23 cellular contexts compared by ENCODE assay signal in genomic region chr11:42410251-42410956, GRCh38.
DNase-seq lines count a peak whose midpoint lies in the region; ATAC-seq and TF ChIP-seq lines count a peak whose summit lies in the region.
"Had no signal": no experiment of that assay in that cellular context is flagged by ENCODE, and none has a peak within 500 bp of the region (broad histone marks: within the 10 kb centered on the region; RNA-seq: fewer than 3 reads in every experiment).

No MANE protein-coding gene starts in this region.

- no peak overlapping the region for H3K4me3 ChIP-seq in RWPE2 (ENCODE audit: severe bottlenecking)
- no peak overlapping the region for H3K4me3 ChIP-seq in ovary
- no peak overlapping the region for H3K4me3 ChIP-seq in lower leg skin (ENCODE audit: low read depth, poor library complexity, severe bottlenecking)
- H3K4me3 ChIP-seq: sigmoid colon had no signal

- ATAC-seq in RWPE2 (ENCODE audit: low read depth) (peak; percentile 38; the same call in 2 of the 3 replicates), HG03521 (IDR thresholded peaks at IDR 0.05; ENCODE audit: unreplicated experiment) (no peak)
- ATAC-seq in stimulated activated memory B cell treated with anti-CD40 and anti-IgM and Interleukin-4, amounts not matched to agents 10 μg/mL and 1 μg/mL and 100 μg/mL, for 72 hours = peak; percentile 78
- ATAC-seq: effector memory CD8-positive, alpha-beta T cell; stimulated activated naive CD8-positive, alpha-beta T cell treated with anti-CD3 and anti-CD28 coated beads, Interleukin-15, Interleukin-2, amounts not matched to agents 100 U/mL and 50 U/mL, for 24 hours had no signal

- H3K36me3 ChIP-seq in RWPE2 (ENCODE audit: low read depth) (no peaks in the 10 kb centered on the region), ovary (no peaks in the 10 kb centered on the region)
- H3K36me3 ChIP-seq: sigmoid colon had no signal

- no peak for TF ChIP-seq CTCF in RWPE2 (IDR thresholded peaks at IDR 0.05; ENCODE audit: poor library complexity, severe bottlenecking)
- no peak for TF ChIP-seq CTCF in ovary (IDR thresholded peaks at IDR 0.05)
- no peak for TF ChIP-seq CTCF in lower leg skin (IDR thresholded peaks at IDR 0.05)

- no peak for TF ChIP-seq EP300 in ovary (IDR thresholded peaks at IDR 0.05)

- no peaks in the 10 kb centered on the region for H3K4me1 Mint-ChIP-seq in stimulated activated memory B cell treated with anti-CD40 and anti-IgM and Interleukin-4, amounts not matched to agents 10 μg/mL and 1 μg/mL and 100 μg/mL, for 72 hours
- H3K4me1 Mint-ChIP-seq: activated CD4-positive, alpha-beta T cell treated with anti-CD3 and anti-CD28 coated beads, Interleukin-2, amount 10 ng/mL, durations not matched to agents 7 days and 5 days; activated naive CD8-positive, alpha-beta T cell treated with anti-CD3 and anti-CD28 coated beads, Interleukin-2, amount 10 ng/mL, durations not matched to agents 7 days and 5 days; CD4-positive, CD25-positive, alpha-beta regulatory T cell had no signal

- no peak overlapping the region for H3K27ac Mint-ChIP-seq in stimulated activated memory B cell treated with anti-CD40 and anti-IgM and Interleukin-4, amounts not matched to agents 10 μg/mL and 1 μg/mL and 100 μg/mL, for 72 hours
- H3K27ac Mint-ChIP-seq: activated CD4-positive, alpha-beta T cell treated with anti-CD3 and anti-CD28 coated beads, Interleukin-2, amount 10 ng/mL, durations not matched to agents 7 days and 5 days; activated naive CD8-positive, alpha-beta T cell treated with anti-CD3 and anti-CD28 coated beads, Interleukin-2, amount 10 ng/mL, durations not matched to agents 7 days and 5 days; CD4-positive, CD25-positive, alpha-beta regulatory T cell; effector memory CD8-positive, alpha-beta T cell; HFFc6; T-helper 2 cell treated with Interferon-gamma antibody and Interleukin-4, amounts not matched to agents 5 μg/mL and 100 μg/mL, for 36 hours had no signal

- H3K27ac ChIP-seq in RWPE2 (ENCODE audit: poor library complexity, severe bottlenecking) (no peak overlapping the region), ovary (no peak overlapping the region)
- H3K27ac ChIP-seq: 22Rv1, sigmoid colon had no signal

- DNase-seq in DMS53 (lab: John Stamatoyannopoulos, UW) (peak; percentile 12), DMS53 treated with DMSO at 0.1 percent for 48 hours (lab: John Stamatoyannopoulos, UW; ENCODE audit: unreplicated experiment) (no peak), KBM-7 (peak; percentile 21), RWPE2 (ENCODE audit: low spot score) (no peak), ovary (no peak), lower leg skin (ENCODE audit: low spot score in 2 of 2) (no peak)
- DNase-seq: activated CD4-positive, alpha-beta T cell treated with anti-CD3 and anti-CD28 coated beads, Interleukin-2, amount 10 ng/mL, durations not matched to agents 7 days and 5 days; activated naive CD8-positive, alpha-beta T cell treated with anti-CD3 and anti-CD28 coated beads, Interleukin-2, amount 10 ng/mL, durations not matched to agents 7 days and 5 days; activated T-cell treated with anti-CD3 and anti-CD28 coated beads, Interleukin-2, amount 50 U/mL, for 48 hours; CD4-positive, CD25-positive, alpha-beta regulatory T cell; central memory CD4-positive, alpha-beta T cell; effector memory CD8-positive, alpha-beta T cell; GDM1; HFFc6; NCI-H1436 treated with DMSO at 0.1 percent for 48 hours; NCI-H510A; sigmoid colon; stimulated activated CD4-positive, alpha-beta T cell treated with anti-CD3 and anti-CD28 coated beads, Interleukin-4, amount 100 ng/mL, for 4 hours; stimulated activated naive CD8-positive, alpha-beta T cell treated with anti-CD3 and anti-CD28 coated beads, Interleukin-15, Interleukin-2, amounts not matched to agents 100 U/mL and 50 U/mL, for 24 hours had no signal

- peaks cover 5% of the 10 kb centered on the region for H3K9me3 Mint-ChIP-seq in stimulated activated memory B cell treated with anti-CD40 and anti-IgM and Interleukin-4, amounts not matched to agents 10 μg/mL and 1 μg/mL and 100 μg/mL, for 72 hours

- no peaks in the 10 kb centered on the region for H3K27me3 ChIP-seq in RWPE2 (ENCODE audit: insufficient read depth, poor library complexity, severe bottlenecking)
- H3K27me3 ChIP-seq in ovary = no peaks in the 10 kb centered on the region
- H3K27me3 ChIP-seq: sigmoid colon had no signal

- no peak for TF ChIP-seq POLR2A in ovary (IDR thresholded peaks at IDR 0.05)
- TF ChIP-seq POLR2A in lower leg skin (IDR thresholded peaks at IDR 0.05) = no peak

- H3K9me3 ChIP-seq in RWPE2 (ENCODE audit: severe bottlenecking) = no peaks in the 10 kb centered on the region
- no peaks in the 10 kb centered on the region for H3K9me3 ChIP-seq in ovary

- in situ Hi-C loops in KBM-7 (cut with MboI; ENCODE audit: low pct_unique_long_range_greater_than_20kb, low sequenced_read_pairs) = no loop called here

- intact Hi-C loops in ovary (cut with DNase I) (no loop called here), lower leg skin (cut with DNase I; ENCODE audit: low total_unique reads) (no loop called here)

- no peaks in the 10 kb centered on the region for H3K4me1 ChIP-seq in RWPE2 (ENCODE audit: insufficient read depth, poor library complexity, severe bottlenecking)
- H3K4me1 ChIP-seq in ovary (ENCODE audit: insufficient read depth) = no peaks in the 10 kb centered on the region
- H3K4me1 ChIP-seq: sigmoid colon had no signal

- H3K36me3 Mint-ChIP-seq in stimulated activated memory B cell treated with anti-CD40 and anti-IgM and Interleukin-4, amounts not matched to agents 10 μg/mL and 1 μg/mL and 100 μg/mL, for 72 hours = no peaks in the 10 kb centered on the region
- H3K36me3 Mint-ChIP-seq: activated naive CD8-positive, alpha-beta T cell treated with anti-CD3 and anti-CD28 coated beads, Interleukin-2, amount 10 ng/mL, durations not matched to agents 7 days and 5 days; CD4-positive, CD25-positive, alpha-beta regulatory T cell had no signal

- 64 to 80% (median 74%) methylated on average over 6 of the region's 6 CpGs for WGBS in ovary, 3 donors
- WGBS in lower leg skin, 2 donors = 48 to 50% methylated on average over 6 of the region's 6 CpGs

- H3K27me3 Mint-ChIP-seq in stimulated activated memory B cell treated with anti-CD40 and anti-IgM and Interleukin-4, amounts not matched to agents 10 μg/mL and 1 μg/mL and 100 μg/mL, for 72 hours = no peaks in the 10 kb centered on the region
- H3K27me3 Mint-ChIP-seq: activated CD4-positive, alpha-beta T cell treated with anti-CD3 and anti-CD28 coated beads, Interleukin-2, amount 10 ng/mL, durations not matched to agents 7 days and 5 days; activated naive CD8-positive, alpha-beta T cell treated with anti-CD3 and anti-CD28 coated beads, Interleukin-2, amount 10 ng/mL, durations not matched to agents 7 days and 5 days; CD4-positive, CD25-positive, alpha-beta regulatory T cell; effector memory CD8-positive, alpha-beta T cell had no signal

- H3K4me3 Mint-ChIP-seq in stimulated activated memory B cell treated with anti-CD40 and anti-IgM and Interleukin-4, amounts not matched to agents 10 μg/mL and 1 μg/mL and 100 μg/mL, for 72 hours = no peak overlapping the region
- H3K4me3 Mint-ChIP-seq: activated CD4-positive, alpha-beta T cell treated with anti-CD3 and anti-CD28 coated beads, Interleukin-2, amount 10 ng/mL, durations not matched to agents 7 days and 5 days; activated naive CD8-positive, alpha-beta T cell treated with anti-CD3 and anti-CD28 coated beads, Interleukin-2, amount 10 ng/mL, durations not matched to agents 7 days and 5 days; CD4-positive, CD25-positive, alpha-beta regulatory T cell; effector memory CD8-positive, alpha-beta T cell; HFFc6; T-helper 2 cell treated with Interferon-gamma antibody and Interleukin-4, amounts not matched to agents 5 μg/mL and 100 μg/mL, for 36 hours had no signal

Comparison
In these comparisons a context has a peak if more than half of its experiments do, and no peak if none do; other contexts are left out.
1. DNase-seq: peak in DMS53 (single experiment) and KBM-7 (single experiment); none in DMS53 treated with DMSO at 0.1 percent for 48 hours (single experiment), RWPE2 (single experiment), ovary (0 of 5) and lower leg skin (0 of 2).